15 cellular contexts compared by ENCODE assay signal in the genomic region with DNA sequence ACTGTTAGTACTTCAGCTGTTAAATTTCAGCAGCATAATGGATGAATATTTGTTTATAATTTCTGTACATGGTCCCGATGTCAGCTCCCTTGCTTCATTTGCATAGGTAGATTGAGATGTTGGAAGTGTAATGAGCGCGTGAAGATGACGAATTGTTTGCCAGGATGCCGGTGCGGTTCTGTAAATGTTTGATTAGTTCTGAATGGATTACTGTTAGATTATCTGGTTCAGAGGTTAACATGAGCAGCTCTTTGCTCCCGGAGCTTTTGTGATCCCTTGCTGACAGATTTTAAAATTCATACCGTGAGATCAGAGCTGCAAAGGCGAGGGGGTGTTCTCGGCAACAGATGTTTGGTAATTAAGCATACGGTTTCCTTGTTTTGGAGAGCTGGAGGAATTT.
"Had no signal": no experiment of that assay in that cellular context is flagged by ENCODE, and none has a peak within 500 bp of the region (broad histone marks: within the 10 kb centered on the region; RNA-seq: fewer than 3 reads in every experiment).

No MANE protein-coding gene starts in this region.

- H3K4me3 ChIP-seq: gastroesophageal sphincter, lower lobe of right lung, right atrium auricular region, skin epidermis, tibial artery, vagina had no signal

- H3K27me3 ChIP-seq: brain microvascular endothelial cell, right atrium auricular region, vagina had no signal

- ATAC-seq: effector memory CD8-positive, alpha-beta T cell; gastroesophageal sphincter; lower lobe of right lung had no signal

- H3K4me1 ChIP-seq: gastroesophageal sphincter, lower lobe of right lung, right atrium auricular region, tibial artery, vagina had no signal

- H3K36me3 ChIP-seq: brain microvascular endothelial cell, gastroesophageal sphincter, lower lobe of right lung, right atrium auricular region, tibial artery, vagina had no signal

- DNase-seq: activated CD4-positive, alpha-beta memory T cell treated with anti-CD3 and anti-CD28 coated beads, Interleukin-2, amount 10 ng/mL, durations not matched to agents 7 days and 5 days; activated gamma-delta T cell; activated T-cell treated with anti-CD3 and anti-CD28 coated beads, Interleukin-2, amount 50 U/mL, for 48 hours; brain microvascular endothelial cell; effector memory CD8-positive, alpha-beta T cell; kidney glomerular epithelial cell; lower lobe of right lung; midbrain; tibial artery had no signal

- H3K27ac ChIP-seq: brain microvascular endothelial cell, epithelial cell of prostate, gastroesophageal sphincter, lower lobe of right lung, right atrium auricular region, skin epidermis, tibial artery, vagina, VCaP had no signal

- H3K9me3 ChIP-seq: lower lobe of right lung, tibial artery, vagina had no signal
